ENCODE assay signal across 1 cellular context in genomic region chr6:110816110-110816409, GRCh38.
TF ChIP-seq lines count a peak whose summit lies in the region.

No MANE protein-coding gene starts in this region.

TF ChIP-seq in K562, 482 proteins besides CTCF, POLR2A, EP300 and RAD21 (continues in another document):
- TF ChIP-seq ATF4 (CRISPR knock-in tag; IDR thresholded peaks at IDR 0.05) (0 out of 2 replicates have a peak, but pooled peaks have one; percentile 51), ZMIZ1 (IDR thresholded peaks at IDR 0.05; ENCODE audit: low read depth in 2 of 2, low read length in 2 of 2) (no peak), ZNF592 (IDR thresholded peaks at IDR 0.05) (peak; percentile 75), OTX1 (CRISPR knock-in tag; IDR thresholded peaks at IDR 0.05) (0 out of 2 replicates have a peak, but pooled peaks have one; percentile 24), ZNF584 (CRISPR knock-in tag; IDR thresholded peaks at IDR 0.05; ENCODE audit: low read depth) (0 out of 2 replicates have a peak, but pooled peaks have one; percentile 25), KDM5B (IDR thresholded peaks at IDR 0.05; ENCODE audit: insufficient replicate concordance, low read depth, low read length) (peak; percentile 77), E2F8 (IDR thresholded peaks at IDR 0.05; ENCODE audit: low read depth, partially characterized antibody) (no peak), TAF7 (tag; IDR thresholded peaks at IDR 0.05) (no peak), ELF2 (CRISPR knock-in tag; IDR thresholded peaks at IDR 0.05) (no peak), ZNF395 (CRISPR knock-in tag; IDR thresholded peaks at IDR 0.05) (peak; percentile 76), ZNF280A (IDR thresholded peaks at IDR 0.05; ENCODE audit: low read depth, partially characterized antibody) (no peak), PKNOX1 (IDR thresholded peaks at IDR 0.05) (peak; percentile 47; the same call in 1 of the 2 replicates), CC2D1A (IDR thresholded peaks at IDR 0.05) (peak; percentile 48; the same call in 1 of the 2 replicates), CTCFL (IDR thresholded peaks at IDR 0.05; ENCODE audit: borderline replicate concordance, insufficient read depth, low read depth, low read length, poor library complexity, severe bottlenecking) (no peak), DPF2 (IDR thresholded peaks at IDR 0.05) (no peak), ARID3B (CRISPR knock-in tag; IDR thresholded peaks at IDR 0.05; ENCODE audit: borderline replicate concordance) (no peak), CBX1 (IDR thresholded peaks at IDR 0.05; ENCODE audit: low read depth) (no peak), RCOR1 (IDR thresholded peaks at IDR 0.05; ENCODE audit: borderline replicate concordance in 1 of 2, low read depth in 2 of 2, low read length in 2 of 2) (0 out of 4 replicates have a peak, but pooled peaks of 1 of the 2 experiments have one; percentile 10), TAF1 (IDR thresholded peaks at IDR 0.05; ENCODE audit: control insufficient read depth, extremely low read depth, insufficient read depth, low read length, severe bottlenecking) (peak; percentile 40), ZNF717 (CRISPR knock-in tag; IDR thresholded peaks at IDR 0.05) (no peak), ELF4 (CRISPR knock-in tag; IDR thresholded peaks at IDR 0.05) (0 out of 2 replicates have a peak, but pooled peaks have one; percentile 30), NFRKB (IDR thresholded peaks at IDR 0.05; ENCODE audit: low read depth) (peak; percentile 65), ZNF197 (CRISPR knock-in tag; IDR thresholded peaks at IDR 0.05; ENCODE audit: low read depth) (0 out of 2 replicates have a peak, but pooled peaks have one; percentile 72), HSF4 (CRISPR knock-in tag; IDR thresholded peaks at IDR 0.05; ENCODE audit: borderline replicate concordance) (peak; percentile 40; the same call in 1 of the 2 replicates), RB1 (IDR thresholded peaks at IDR 0.05; ENCODE audit: low read depth) (no peak), ATF1 (CRISPR knock-in tag; IDR thresholded peaks at IDR 0.05) (no peak), ATF1 (tag; IDR thresholded peaks at IDR 0.05) (peak; percentile 75; the same call in 1 of the 2 replicates), CEBPG (CRISPR knock-in tag; IDR thresholded peaks at IDR 0.05) (peak; percentile 48; the same call in 1 of the 2 replicates), CEBPG (tag; conservative IDR thresholded peaks at IDR 0.05 in 1 of 2, IDR thresholded peaks at IDR 0.05 in 1 of 2) (no peak), HCFC1 (IDR thresholded peaks at IDR 0.05; ENCODE audit: low read depth, low read length) (no peak), ZNF766 (CRISPR knock-in tag; conservative IDR thresholded peaks at IDR 0.05) (peak; percentile 4; the same call in 1 of the 2 replicates), JUND (IDR thresholded peaks at IDR 0.05; ENCODE audit: borderline replicate concordance, low read depth, low read length) (0 out of 2 replicates have a peak, but pooled peaks have one; percentile 0), JUND (tag; IDR thresholded peaks at IDR 0.05; ENCODE audit: borderline replicate concordance, low read depth, low read length) (no peak), MBD1 (CRISPR knock-in tag; IDR thresholded peaks at IDR 0.05) (no peak), BRD9 (IDR thresholded peaks at IDR 0.05; ENCODE audit: low read depth, partially characterized antibody) (peak; percentile 34), CBFB (CRISPR knock-in tag; IDR thresholded peaks at IDR 0.05) (no peak)
